ENCODE assay signal across 13 cellular contexts in the genomic region with DNA sequence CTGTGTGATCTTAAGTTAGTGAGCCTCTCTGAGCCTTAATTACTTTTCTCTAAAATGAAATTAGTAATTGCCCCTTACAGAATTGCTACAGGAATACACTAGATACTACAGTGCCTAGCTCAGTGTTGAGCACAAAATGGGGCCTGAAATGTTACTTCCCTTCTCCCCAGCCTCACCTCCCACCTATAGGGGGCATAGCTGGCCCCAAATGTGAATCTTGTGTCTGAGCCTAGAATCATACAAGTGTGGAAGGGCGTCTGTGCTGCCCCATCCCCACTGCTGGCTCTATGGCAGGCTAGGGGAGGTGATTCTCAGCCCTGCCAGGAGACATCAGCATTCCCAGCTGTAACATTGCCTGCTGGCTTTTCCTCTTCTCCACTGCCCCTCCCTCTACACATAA. TPM values are rescaled to one million over a fixed set of nuclear protein-coding genes. Genes with fewer than 3 reads are reported as not detected.
DNase-seq lines count a peak whose midpoint lies in the region; ATAC-seq, FAIRE-seq and TF ChIP-seq lines count a peak whose summit lies in the region.
"Had no signal": no experiment of that assay in that cellular context is flagged by ENCODE, and none has a peak within 500 bp of the region (broad histone marks: within the 10 kb centered on the region; RNA-seq: fewer than 3 reads in every experiment).

No MANE protein-coding gene starts in this region.

- H3K9ac ChIP-seq in SK-N-SH (no peak overlapping the region), endothelial cell of umbilical vein (replicated peaks; ENCODE audit: extremely low read depth, insufficient read depth, low read length) (no peak overlapping the region)

- H3K36me3 ChIP-seq in SK-N-SH (replicated peaks in 1 of 2; ENCODE audit: control insufficient read depth in 1 of 2, insufficient read depth in 2 of 2, low read length in 1 of 2): peaks cover 10 to 31% of the 10 kb centered on the region in 2 experiments
- H3K36me3 ChIP-seq in endothelial cell of umbilical vein (ENCODE audit: control insufficient read depth in 2 of 2, extremely low read depth in 1 of 2, insufficient read depth in 2 of 2, low read length in 2 of 2): peaks cover 5 to 10% of the 10 kb centered on the region in 2 experiments

- no peak for DNase-seq in SK-N-SH
- DNase-seq in NCI-H1694 (lab: John Stamatoyannopoulos, UW): peak; percentile 31
- DNase-seq in endothelial cell of umbilical vein (ENCODE audit: low read depth, low spot score): no peak
- no peak for DNase-seq in stimulated activated CD4-positive, alpha-beta T cell treated with anti-CD3 and anti-CD28 coated beads, Interleukin-2, amount 100 ng/mL, for 24 hours
- no peak for DNase-seq in HTR-8/SVneo (ENCODE audit: insufficient read length, low spot score)
- DNase-seq: activated T-cell treated with anti-CD3 and anti-CD28 coated beads for 4 hours, cortex of kidney, NCI-H2081 treated with DMSO at 0.1 percent for 48 hours had no signal

- TF ChIP-seq POLR2A in endothelial cell of umbilical vein (IDR thresholded peaks at IDR 0.05; ENCODE audit: low read depth, low read length): no peak

- H3K9me2 ChIP-seq in SK-N-SH: no peaks in the 10 kb centered on the region

- dilution Hi-C loops in endothelial cell of umbilical vein (cut with MboI; ENCODE audit: extremely low pct_ligation_motif_present, low sequenced_read_pairs): no loop called here

- H3K27me3 ChIP-seq in SK-N-SH (ENCODE audit: insufficient read depth) (no peaks in the 10 kb centered on the region), endothelial cell of umbilical vein (ENCODE audit: control insufficient read depth in 2 of 2, insufficient read depth in 2 of 2, low read length in 2 of 2) (no peaks in the 10 kb centered on the region)

- intact Hi-C loops in endothelial cell of umbilical vein (cut with micrococcal nuclease): loop anchor here (1.0 kb wide), 1 partner anchor 99 kb away; no protein-coding TSS in a partner anchor

- no peak for TF ChIP-seq EP300 in SK-N-SH (IDR thresholded peaks at IDR 0.05; ENCODE audit: borderline replicate concordance in 1 of 2, low read depth in 1 of 2, low read length in 1 of 2)

- CTCF ChIA-PET in SK-N-SH (lab: Yijun Ruan, JAX) (interaction anchor here (1.3 to 2.2 kb wide), 2 partner anchors 10 to 123 kb away, joined by 4 to 5 read pairs; no protein-coding TSS in a partner anchor), endothelial cell of umbilical vein (lab: Charles Lee) (interaction anchor here (0.8 to 3.8 kb wide), 5 partner anchors 9 to 99 kb away, joined by 3 to 20 read pairs (median 3); no protein-coding TSS in a partner anchor)

- H2AFZ ChIP-seq in SK-N-SH (ENCODE audit: low read depth) (no peak overlapping the region), endothelial cell of umbilical vein (ENCODE audit: low read depth, low read length) (no peak overlapping the region)

- FAIRE-seq in endothelial cell of umbilical vein (lab: Jason Lieb, UNC) (no peak), HTR-8/SVneo (lab: Jason Lieb, UNC) (no peak)

- H3K4me2 ChIP-seq in SK-N-SH (no peak overlapping the region), endothelial cell of umbilical vein (ENCODE audit: insufficient read depth, low read length) (no peak overlapping the region)

- TF ChIP-seq RAD21 in SK-N-SH (IDR thresholded peaks at IDR 0.05; ENCODE audit: low read length): no peak

- H4K20me1 ChIP-seq in SK-N-SH (ENCODE audit: insufficient read depth): no peaks in the 10 kb centered on the region
- no peaks in the 10 kb centered on the region for H4K20me1 ChIP-seq in endothelial cell of umbilical vein (replicated peaks; ENCODE audit: control insufficient read depth, extremely low read depth, insufficient read depth, low read length)

- H3K27ac ChIP-seq in SK-N-SH (ENCODE audit: low read depth in 2 of 2, low read length in 1 of 2): no peak overlapping the region
- H3K27ac ChIP-seq in endothelial cell of umbilical vein (ENCODE audit: insufficient read depth, low read depth, low read length): peak overlapping the region; percentile 69
- peak overlapping the region in 15 of 21 experiments; percentile 13 to 88 (median 69) for H3K27ac ChIP-seq in skin epidermis
- H3K27ac ChIP-seq: HL-60 had no signal

- no peaks in the 10 kb centered on the region for H3K9me1 ChIP-seq in endothelial cell of umbilical vein (replicated peaks; ENCODE audit: control insufficient read depth, extremely low read depth, insufficient read depth, low read length)

- BruUV-seq in endothelial cell of umbilical vein (replicated peaks; lab: Mats Ljungman, UMichigan): no TSS peak

- POLR2A ChIA-PET in SK-N-SH (lab: Yijun Ruan, JAX) (no interaction called here), endothelial cell of umbilical vein (lab: Charles Lee) (no interaction called here)

- peaks cover 4% of the 10 kb centered on the region for H3F3A ChIP-seq in SK-N-SH (replicated peaks; ENCODE audit: insufficient read depth)

- H3K4me3 ChIP-seq in SK-N-SH (ENCODE audit: low read depth in 2 of 2, low read length in 1 of 2): no peak overlapping the region
- no peak overlapping the region for H3K4me3 ChIP-seq in endothelial cell of umbilical vein (replicated peaks in 1 of 3; ENCODE audit: insufficient read depth in 1 of 3, low read depth in 1 of 3, low read length in 3 of 3)
- H3K4me3 ChIP-seq in skin epidermis: no peak overlapping the region

- TF ChIP-seq CTCF in SK-N-SH (IDR thresholded peaks at IDR 0.05) (peak; percentile 26; the same call in 1 of the 2 replicates), endothelial cell of umbilical vein (IDR thresholded peaks at IDR 0.05; ENCODE audit: extremely low read depth in 1 of 2, insufficient read depth in 1 of 2, low read depth in 1 of 2, low read length in 2 of 2) (no peak)

- ATAC-seq in SK-N-SH treated with all-trans-retinoic acid at 6 μM for 48 hours: no peak
- no peak for ATAC-seq in HG03439 (IDR thresholded peaks at IDR 0.05; ENCODE audit: unreplicated experiment)

- WGBS in SK-N-SH (ENCODE audit: low lambda C conversion rate): 90% methylated on average over 1 of the region's 1 CpG

- H3K79me2 ChIP-seq in SK-N-SH (ENCODE audit: insufficient read depth) (no peaks in the 10 kb centered on the region), endothelial cell of umbilical vein (ENCODE audit: control insufficient read depth, insufficient read depth, low read length) (no peaks in the 10 kb centered on the region)

- H3K9me3 ChIP-seq in SK-N-SH (no peaks in the 10 kb centered on the region), endothelial cell of umbilical vein (replicated peaks; ENCODE audit: control insufficient read depth, insufficient read depth, low read length) (no peaks in the 10 kb centered on the region)

- H3K4me1 ChIP-seq in SK-N-SH (ENCODE audit: control insufficient read depth in 1 of 2, insufficient read depth in 2 of 2, low read depth in 1 of 2, low read length in 1 of 2): peaks cover 0 to 11% of the 10 kb centered on the region in 2 experiments; a peak in 2 of 4 replicates
- H3K4me1 ChIP-seq in endothelial cell of umbilical vein (ENCODE audit: control insufficient read depth, extremely low read depth, insufficient read depth, low read length): peaks cover 11% of the 10 kb centered on the region

RNA-seq across cellular contexts. Expression of a gene that starts 42.7 kb away (rescaled TPM):
- polyA plus RNA-seq in SK-N-SH (2012; rRNA removed) (20.1 and 20.8 TPM in 2 replicates), endothelial cell of umbilical vein (38.4 and 44.3 TPM in 2 replicates)
- polyA plus RNA-seq in SK-N-SH (2012; cell fraction: cytosol; rRNA removed): 9.0 and 11.9 TPM in 2 replicates
- 60.6 and 73.3 TPM in 2 replicates for polyA plus RNA-seq in SK-N-SH (2012; cell fraction: nucleus; rRNA removed)
- 36.6 and 41.7 TPM in 2 replicates for total RNA-seq in endothelial cell of umbilical vein
- 26.1 and 28.0 TPM in 2 replicates for polyA plus RNA-seq in endothelial cell of umbilical vein (2011; cell fraction: cytosol; rRNA removed)
- polyA plus RNA-seq in endothelial cell of umbilical vein (2011; cell fraction: nucleus; rRNA removed): 105 and 116 TPM in 2 replicates
- 18.0 and 23.9 TPM in 2 replicates for polyA plus RNA-seq in endothelial cell of umbilical vein (2012)
- polyA minus RNA-seq in endothelial cell of umbilical vein: 67.1 and 91.1 TPM in 2 replicates
- 9.4 TPM for polyA minus RNA-seq in endothelial cell of umbilical vein (2011; cell fraction: cytosol; rRNA and poly(A)+ RNA removed)
- polyA minus RNA-seq in endothelial cell of umbilical vein (2011; cell fraction: nucleus; rRNA and poly(A)+ RNA removed): 56.9 and 73.7 TPM in 2 replicates

RNA-seq across cellular contexts. Expression of a gene that starts 43.0 kb away (rescaled TPM):
- polyA plus RNA-seq in SK-N-SH (2012; rRNA removed) (11.1 and 11.7 TPM in 2 replicates), endothelial cell of umbilical vein (11.0 and 17.4 TPM in 2 replicates)
- 10.3 and 12.7 TPM in 2 replicates for polyA plus RNA-seq in SK-N-SH (2012; cell fraction: cytosol; rRNA removed)
- polyA plus RNA-seq in SK-N-SH (2012; cell fraction: nucleus; rRNA removed): 32.7 and 35.4 TPM in 2 replicates
- total RNA-seq in endothelial cell of umbilical vein: 33.2 and 39.5 TPM in 2 replicates
- 19.7 and 19.8 TPM in 2 replicates for polyA plus RNA-seq in endothelial cell of umbilical vein (2011; cell fraction: cytosol; rRNA removed)
- 54.2 and 68.8 TPM in 2 replicates for polyA plus RNA-seq in endothelial cell of umbilical vein (2011; cell fraction: nucleus; rRNA removed)
- polyA plus RNA-seq in endothelial cell of umbilical vein (2012): 16.1 and 22.9 TPM in 2 replicates
- polyA minus RNA-seq in endothelial cell of umbilical vein: 14.0 and 16.5 TPM in 2 replicates
- polyA minus RNA-seq in endothelial cell of umbilical vein (2011; cell fraction: cytosol; rRNA and poly(A)+ RNA removed): 28.5 TPM
- 35.0 and 41.0 TPM in 2 replicates for polyA minus RNA-seq in endothelial cell of umbilical vein (2011; cell fraction: nucleus; rRNA and poly(A)+ RNA removed)

RNA-seq across cellular contexts. Expression of a gene that starts 45.7 kb away (rescaled TPM):
- polyA plus RNA-seq in SK-N-SH (2012; rRNA removed) (not detected in 2 replicates), endothelial cell of umbilical vein (not detected in 2 replicates)
- not detected in 2 replicates for polyA plus RNA-seq in SK-N-SH (2012; cell fraction: cytosol; rRNA removed)
- not detected in 2 replicates for polyA plus RNA-seq in SK-N-SH (2012; cell fraction: nucleus; rRNA removed)
- total RNA-seq in endothelial cell of umbilical vein: not detected in 2 replicates
- polyA plus RNA-seq in endothelial cell of umbilical vein (2011; cell fraction: cytosol; rRNA removed): not detected in 2 replicates
- 0.12 TPM in 1 of 2 replicates, not detected in the other for polyA plus RNA-seq in endothelial cell of umbilical vein (2011; cell fraction: nucleus; rRNA removed)
- not detected in 2 replicates for polyA plus RNA-seq in endothelial cell of umbilical vein (2012)
- polyA minus RNA-seq in endothelial cell of umbilical vein: not detected in 2 replicates
- polyA minus RNA-seq in endothelial cell of umbilical vein (2011; cell fraction: cytosol; rRNA and poly(A)+ RNA removed): not detected
- not detected in 2 replicates for polyA minus RNA-seq in endothelial cell of umbilical vein (2011; cell fraction: nucleus; rRNA and poly(A)+ RNA removed)
- polyA plus RNA-seq: neural cell had no signal

RNA-seq across cellular contexts. Expression of a gene that starts 54.3 kb away (rescaled TPM):
- 0.26 and 0.38 TPM in 2 replicates for polyA plus RNA-seq in SK-N-SH (2012; rRNA removed)
- 0.04 and 0.09 TPM in 2 replicates for polyA plus RNA-seq in SK-N-SH (2012; cell fraction: cytosol; rRNA removed)
- 1.7 and 1.8 TPM in 2 replicates for polyA plus RNA-seq in SK-N-SH (2012; cell fraction: nucleus; rRNA removed)
- 0.25 and 0.49 TPM in 2 replicates for total RNA-seq in endothelial cell of umbilical vein
- 0.15 and 0.19 TPM in 2 replicates for polyA plus RNA-seq in endothelial cell of umbilical vein
- 0.05 and 0.10 TPM in 2 replicates for polyA plus RNA-seq in endothelial cell of umbilical vein (2011; cell fraction: cytosol; rRNA removed)
- polyA plus RNA-seq in endothelial cell of umbilical vein (2011; cell fraction: nucleus; rRNA removed): 0.88 and 1.0 TPM in 2 replicates
- 0.12 and 0.14 TPM in 2 replicates for polyA plus RNA-seq in endothelial cell of umbilical vein (2012)
- 0.10 TPM in 1 of 2 replicates, not detected in the other for polyA minus RNA-seq in endothelial cell of umbilical vein
- polyA minus RNA-seq in endothelial cell of umbilical vein (2011; cell fraction: cytosol; rRNA and poly(A)+ RNA removed): not detected
- 0.43 and 0.82 TPM in 2 replicates for polyA minus RNA-seq in endothelial cell of umbilical vein (2011; cell fraction: nucleus; rRNA and poly(A)+ RNA removed)

Comparison
In these comparisons a context has a peak if more than half of its experiments do, and no peak if none do; other contexts are left out.
1. H3K27ac ChIP-seq: peak in endothelial cell of umbilical vein (single experiment) and skin epidermis (15 of 21); none in SK-N-SH (0 of 2).